In the genomic region with DNA sequence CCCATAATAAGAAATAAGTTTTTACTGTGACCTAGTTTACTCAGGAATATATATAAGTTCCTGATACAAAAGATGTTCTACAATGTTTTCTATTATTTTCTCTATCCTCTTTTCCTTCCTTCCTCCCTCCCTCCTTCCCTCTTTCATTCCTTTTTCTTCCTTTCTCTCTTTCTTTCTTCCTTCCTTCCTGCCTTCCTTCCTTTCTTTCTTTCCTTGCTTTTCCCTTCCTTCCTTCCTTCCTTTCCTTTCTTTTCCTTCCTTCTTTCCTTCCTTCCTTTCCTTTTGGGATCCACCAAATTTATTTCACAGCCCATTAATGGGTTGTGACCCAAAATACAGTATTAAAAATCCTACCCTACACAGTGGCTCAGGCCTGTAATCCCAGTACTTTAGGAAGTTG, we compare ENCODE assay signal across 2 cellular contexts.
A peak's percentile ranks its signal among the peaks of the same experiment; 100 is the strongest.
TF ChIP-seq lines count a peak whose summit lies in the region.

No MANE protein-coding gene starts in this region.

TF ChIP-seq in HEK293, 187 proteins besides CTCF, POLR2A, EP300 and RAD21:
- TF ChIP-seq ZNF561 (tag by site-specific recombination; IDR thresholded peaks at IDR 0.05; ENCODE audit: borderline replicate concordance) (no peak), SCRT1 (tag by site-specific recombination; IDR thresholded peaks at IDR 0.05; ENCODE audit: borderline replicate concordance) (no peak), ZFP37 (tag by site-specific recombination; IDR thresholded peaks at IDR 0.05) (no peak), ZNF366 (tag by site-specific recombination; conservative IDR thresholded peaks at IDR 0.05) (peak; percentile 98), ZNF175 (tag by site-specific recombination; IDR thresholded peaks at IDR 0.05) (no peak), ZIC2 (tag by site-specific recombination; IDR thresholded peaks at IDR 0.05) (no peak), ZFP41 (tag by site-specific recombination; IDR thresholded peaks at IDR 0.05; ENCODE audit: borderline replicate concordance) (no peak), ZNF776 (tag by site-specific recombination; IDR thresholded peaks at IDR 0.05; ENCODE audit: borderline replicate concordance) (0 out of 2 replicates have a peak, but pooled peaks have one; percentile 30), PRDM1 (tag by site-specific recombination; IDR thresholded peaks at IDR 0.05) (peak; percentile 28; the same call in 1 of the 2 replicates)
- TF ChIP-seq, protein P1, sequence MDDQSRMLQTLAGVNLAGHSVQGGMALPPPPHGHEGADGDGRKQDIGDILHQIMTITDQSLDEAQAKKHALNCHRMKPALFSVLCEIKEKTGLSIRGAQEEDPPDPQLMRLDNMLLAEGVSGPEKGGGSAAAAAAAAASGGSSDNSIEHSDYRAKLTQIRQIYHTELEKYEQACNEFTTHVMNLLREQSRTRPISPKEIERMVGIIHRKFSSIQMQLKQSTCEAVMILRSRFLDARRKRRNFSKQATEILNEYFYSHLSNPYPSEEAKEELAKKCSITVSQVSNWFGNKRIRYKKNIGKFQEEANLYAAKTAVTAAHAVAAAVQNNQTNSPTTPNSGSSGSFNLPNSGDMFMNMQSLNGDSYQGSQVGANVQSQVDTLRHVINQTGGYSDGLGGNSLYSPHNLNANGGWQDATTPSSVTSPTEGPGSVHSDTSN (CRISPR knock-in tag; IDR thresholded peaks at IDR 0.05) = no peak

TF ChIP-seq in K562, 482 proteins besides CTCF, POLR2A, EP300 and RAD21:
- TF ChIP-seq, protein P2, sequence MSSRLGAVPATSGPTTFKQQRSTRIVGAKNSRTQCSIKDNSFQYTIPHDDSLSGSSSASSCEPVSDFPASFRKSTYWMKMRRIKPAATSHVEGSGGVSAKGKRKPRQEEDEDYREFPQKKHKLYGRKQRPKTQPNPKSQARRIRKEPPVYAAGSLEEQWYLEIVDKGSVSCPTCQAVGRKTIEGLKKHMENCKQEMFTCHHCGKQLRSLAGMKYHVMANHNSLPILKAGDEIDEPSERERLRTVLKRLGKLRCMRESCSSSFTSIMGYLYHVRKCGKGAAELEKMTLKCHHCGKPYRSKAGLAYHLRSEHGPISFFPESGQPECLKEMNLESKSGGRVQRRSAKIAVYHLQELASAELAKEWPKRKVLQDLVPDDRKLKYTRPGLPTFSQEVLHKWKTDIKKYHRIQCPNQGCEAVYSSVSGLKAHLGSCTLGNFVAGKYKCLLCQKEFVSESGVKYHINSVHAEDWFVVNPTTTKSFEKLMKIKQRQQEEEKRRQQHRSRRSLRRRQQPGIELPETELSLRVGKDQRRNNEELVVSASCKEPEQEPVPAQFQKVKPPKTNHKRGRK (tag; IDR thresholded peaks at IDR 0.05) = peak; percentile 82
- no peak for TF ChIP-seq SETDB1 (IDR thresholded peaks at IDR 0.05; ENCODE audit: low read length)
